ENCODE assay signal across 23 cellular contexts in the genomic region with DNA sequence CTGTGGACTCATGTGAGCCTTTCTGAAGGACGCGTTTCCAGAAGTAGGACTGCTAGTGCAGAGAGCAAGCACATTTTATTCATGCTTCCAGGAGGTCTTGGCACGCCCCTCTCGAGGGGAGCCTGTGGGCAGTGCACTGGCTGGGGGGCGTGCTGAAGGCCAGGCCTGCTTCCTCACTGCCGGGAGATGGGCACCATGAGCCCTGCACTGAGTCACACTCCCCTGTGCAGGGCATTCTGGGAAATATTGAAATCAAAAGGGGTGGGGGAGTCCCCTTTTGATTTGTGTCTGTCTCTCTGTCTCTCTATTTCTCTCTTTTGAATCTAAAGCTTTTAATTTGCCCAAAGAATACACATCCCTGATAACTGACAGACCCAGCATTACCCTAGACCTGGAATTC. TPM values are rescaled to one million over a fixed set of nuclear protein-coding genes. Genes with fewer than 3 reads are reported as not detected.
DNase-seq lines count a peak whose midpoint lies in the region; ATAC-seq, FAIRE-seq and TF ChIP-seq lines count a peak whose summit lies in the region.
"Had no signal": no experiment of that assay in that cellular context is flagged by ENCODE, and none has a peak within 500 bp of the region (broad histone marks: within the 10 kb centered on the region; RNA-seq: fewer than 3 reads in every experiment).

No MANE protein-coding gene starts in this region.

- peaks cover 9% of the 10 kb centered on the region for H3K4me1 Mint-ChIP-seq in activated CD8-positive, alpha-beta T cell treated with anti-CD3 and anti-CD28 coated beads for 36 hours (ENCODE audit: low read depth)
- peaks cover 9% of the 10 kb centered on the region for H3K4me1 Mint-ChIP-seq in activated CD8-positive, alpha-beta T cell treated with anti-CD3 and anti-CD28 coated beads, Interleukin-2, amount 10 ng/mL, durations not matched to agents 7 days and 5 days (ENCODE audit: low read depth)
- no peaks in the 10 kb centered on the region for H3K4me1 Mint-ChIP-seq in progenitor cell of endocrine pancreas (ENCODE audit: low read depth)
- H3K4me1 Mint-ChIP-seq in activated T-helper 2 cell treated with anti-CD3 and anti-CD28 coated beads, Interferon-gamma antibody, Interleukin-2, Interleukin-4, amounts not matched to agents 10 μg/mL and 5 μg/mL and 100 μg/mL, durations not matched to agents 14 hours and 24 hours and 36 hours (ENCODE audit: low read depth), result no peaks in the 10 kb centered on the region

- H3K9me1 ChIP-seq in K562 (ENCODE audit: control insufficient read depth, insufficient read depth, low read length), result no peaks in the 10 kb centered on the region

- H3K79me2 ChIP-seq in K562 (ENCODE audit: control insufficient read depth, insufficient read depth, low read length), result no peaks in the 10 kb centered on the region
- H3K79me2 ChIP-seq: parathyroid adenoma had no signal

- no peak for TF ChIP-seq CTCF in activated CD8-positive, alpha-beta T cell treated with anti-CD3 and anti-CD28 coated beads for 36 hours (IDR thresholded peaks at IDR 0.05)
- TF ChIP-seq CTCF in K562 (IDR thresholded peaks at IDR 0.05 in 2 of 3, conservative IDR thresholded peaks at IDR 0.05 in 1 of 3; ENCODE audit: insufficient read depth in 2 of 3, low read depth in 1 of 3, low read length in 3 of 3) (no peak), progenitor cell of endocrine pancreas (IDR thresholded peaks at IDR 0.05; ENCODE audit: unreplicated experiment) (no peak)

- no peak overlapping the region for H3K27ac ChIP-seq in K562 (ENCODE audit: extremely low read depth, low read depth, low read length)
- H3K27ac ChIP-seq: body of pancreas, gastrocnemius medialis, parathyroid adenoma, SK-N-MC, skin epidermis, upper lobe of right lung had no signal

- ATAC-seq in activated CD8-positive, alpha-beta T cell treated with anti-CD3 and anti-CD28 coated beads for 36 hours, result peak; percentile 97
- ATAC-seq in activated CD8-positive, alpha-beta T cell treated with anti-CD3 and anti-CD28 coated beads, Interleukin-2, amount 10 ng/mL, durations not matched to agents 7 days and 5 days, result no peak
- ATAC-seq in K562, result no peak
- ATAC-seq: body of pancreas, gastrocnemius medialis, Panc1, upper lobe of right lung had no signal

- no peaks in the 10 kb centered on the region for H3K27me3 Mint-ChIP-seq in activated CD8-positive, alpha-beta T cell treated with anti-CD3 and anti-CD28 coated beads for 36 hours
- no peaks in the 10 kb centered on the region for H3K27me3 Mint-ChIP-seq in activated CD8-positive, alpha-beta T cell treated with anti-CD3 and anti-CD28 coated beads, Interleukin-2, amount 10 ng/mL, durations not matched to agents 7 days and 5 days (ENCODE audit: low read depth)
- H3K27me3 Mint-ChIP-seq in progenitor cell of endocrine pancreas, result no peaks in the 10 kb centered on the region
- H3K27me3 Mint-ChIP-seq in activated T-helper 2 cell treated with anti-CD3 and anti-CD28 coated beads, Interferon-gamma antibody, Interleukin-2, Interleukin-4, amounts not matched to agents 10 μg/mL and 5 μg/mL and 100 μg/mL, durations not matched to agents 14 hours and 24 hours and 36 hours (ENCODE audit: low read depth), result no peaks in the 10 kb centered on the region
- H3K27me3 Mint-ChIP-seq: stimulated activated naive CD8-positive, alpha-beta T cell treated with anti-CD3 and anti-CD28 coated beads, Interleukin-15, Interleukin-2, amounts not matched to agents 100 ng/mL and 50 ng/mL, for 24 hours had no signal

- POLR2A ChIA-PET in activated CD8-positive, alpha-beta T cell treated with anti-CD3 and anti-CD28 coated beads for 36 hours (lab: Charles Lee), result no interaction called here
- POLR2A ChIA-PET in activated CD8-positive, alpha-beta T cell treated with anti-CD3 and anti-CD28 coated beads, Interleukin-2, amount 10 ng/mL, durations not matched to agents 7 days and 5 days (lab: Charles Lee), result no interaction called here
- POLR2A ChIA-PET in K562 (lab: Yijun Ruan, JAX) (interaction anchor here (0.9 kb wide), 1 partner anchor 20 kb away, joined by 3 read pairs; no protein-coding TSS in a partner anchor), HEK293T (lab: Yijun Ruan, JAX) (no interaction called here)

- WGBS in K562 (ENCODE audit: insufficient coverage, low coverage, missing lambda C conversion rate), result 37% methylated on average over 6 of the region's 6 CpGs

- no peaks in the 10 kb centered on the region for H3K9me3 Mint-ChIP-seq in activated CD8-positive, alpha-beta T cell treated with anti-CD3 and anti-CD28 coated beads for 36 hours
- no peaks in the 10 kb centered on the region for H3K9me3 Mint-ChIP-seq in activated CD8-positive, alpha-beta T cell treated with anti-CD3 and anti-CD28 coated beads, Interleukin-2, amount 10 ng/mL, durations not matched to agents 7 days and 5 days (ENCODE audit: insufficient read depth)
- H3K9me3 Mint-ChIP-seq in progenitor cell of endocrine pancreas (ENCODE audit: low read depth), result no peaks in the 10 kb centered on the region
- no peaks in the 10 kb centered on the region for H3K9me3 Mint-ChIP-seq in activated T-helper 2 cell treated with anti-CD3 and anti-CD28 coated beads, Interferon-gamma antibody, Interleukin-2, Interleukin-4, amounts not matched to agents 10 μg/mL and 5 μg/mL and 100 μg/mL, durations not matched to agents 14 hours and 24 hours and 36 hours
- H3K9me3 Mint-ChIP-seq: stimulated activated naive CD8-positive, alpha-beta T cell treated with anti-CD3 and anti-CD28 coated beads, Interleukin-15, Interleukin-2, amounts not matched to agents 100 ng/mL and 50 ng/mL, for 24 hours had no signal

- CTCF ChIA-PET in activated CD8-positive, alpha-beta T cell treated with anti-CD3 and anti-CD28 coated beads for 36 hours (lab: Charles Lee), result no interaction called here
- CTCF ChIA-PET in activated CD8-positive, alpha-beta T cell treated with anti-CD3 and anti-CD28 coated beads, Interleukin-2, amount 10 ng/mL, durations not matched to agents 7 days and 5 days (lab: Charles Lee), result no interaction called here
- CTCF ChIA-PET in K562 (lab: Yijun Ruan, JAX; ENCODE audit: low intra/inter-chr PET ratio) (no interaction called here), HEK293T (lab: Yijun Ruan, JAX) (no interaction called here)

- DNase-seq in activated CD8-positive, alpha-beta T cell treated with anti-CD3 and anti-CD28 coated beads for 36 hours, result peak; percentile 59
- no peak for DNase-seq in activated CD8-positive, alpha-beta T cell treated with anti-CD3 and anti-CD28 coated beads, Interleukin-2, amount 10 ng/mL, durations not matched to agents 7 days and 5 days
- DNase-seq in MG63 (peak; percentile 34), K562 (ENCODE audit: extremely low read depth in 1 of 4, low spot score in 3 of 4) (peak in 2 of 4 experiments; percentile 40 to 45), progenitor cell of endocrine pancreas (ENCODE audit: low spot score, unreplicated experiment) (no peak), HEK293T (ENCODE audit: extremely low spot score) (no peak), NCI-H2081 treated with DMSO at 0.1 percent for 48 hours (lab: John Stamatoyannopoulos, UW) (no peak)
- no peak for DNase-seq in activated T-helper 2 cell treated with anti-CD3 and anti-CD28 coated beads, Interferon-gamma antibody, Interleukin-2, Interleukin-4, amounts not matched to agents 10 μg/mL and 5 μg/mL and 100 μg/mL, durations not matched to agents 14 hours and 24 hours and 36 hours (ENCODE audit: low spot score)
- DNase-seq: activated gamma-delta T cell treated with Interleukin-2 at 50 U/mL for 16 hours, body of pancreas, gastrocnemius medialis, NCI-H1105 treated with DMSO at 0.1 percent for 48 hours, NCI-H774, upper lobe of right lung had no signal

- no peaks in the 10 kb centered on the region for H3K27me3 ChIP-seq in MG63
- no peaks in the 10 kb centered on the region; a peak in 2 of 5 replicates for H3K27me3 ChIP-seq in K562 (ENCODE audit: control insufficient read depth in 2 of 2, insufficient read depth in 2 of 2, low read length in 2 of 2)
- H3K27me3 ChIP-seq: body of pancreas, gastrocnemius medialis, upper lobe of right lung had no signal

- in situ Hi-C loops in K562 (cut with MboI), result no loop called here

- H3K4me3 ChIP-seq in MG63 (no peak overlapping the region), K562 (no peak overlapping the region)
- H3K4me3 ChIP-seq: A549, body of pancreas, gastrocnemius medialis, HAP-1, SK-N-MC, skin epidermis, upper lobe of right lung had no signal

- peaks cover 51% of the 10 kb centered on the region for H3K36me3 ChIP-seq in MG63
- H3K36me3 ChIP-seq in K562 (ENCODE audit: control insufficient read depth, insufficient read depth, low read length), result no peaks in the 10 kb centered on the region
- H3K36me3 ChIP-seq: HAP-1, upper lobe of right lung had no signal

- H3K36me3 Mint-ChIP-seq in activated CD8-positive, alpha-beta T cell treated with anti-CD3 and anti-CD28 coated beads for 36 hours (ENCODE audit: low read depth), result peaks cover 2% of the 10 kb centered on the region
- H3K36me3 Mint-ChIP-seq in activated CD8-positive, alpha-beta T cell treated with anti-CD3 and anti-CD28 coated beads, Interleukin-2, amount 10 ng/mL, durations not matched to agents 7 days and 5 days (ENCODE audit: low read depth), result peaks cover under 1% of the 10 kb centered on the region
- peaks cover 12% of the 10 kb centered on the region for H3K36me3 Mint-ChIP-seq in progenitor cell of endocrine pancreas (ENCODE audit: insufficient read depth)
- no peaks in the 10 kb centered on the region for H3K36me3 Mint-ChIP-seq in activated T-helper 2 cell treated with anti-CD3 and anti-CD28 coated beads, Interferon-gamma antibody, Interleukin-2, Interleukin-4, amounts not matched to agents 10 μg/mL and 5 μg/mL and 100 μg/mL, durations not matched to agents 14 hours and 24 hours and 36 hours (ENCODE audit: low read depth)

- intact Hi-C loops in activated CD8-positive, alpha-beta T cell treated with anti-CD3 and anti-CD28 coated beads for 36 hours (cut with micrococcal nuclease), result no loop called here
- intact Hi-C loops in K562 (cut with micrococcal nuclease), result no loop called here
- intact Hi-C loops in activated T-helper 2 cell treated with anti-CD3 and anti-CD28 coated beads, Interferon-gamma antibody, Interleukin-2, Interleukin-4, amounts not matched to agents 10 μg/mL and 5 μg/mL and 100 μg/mL, durations not matched to agents 14 hours and 24 hours and 36 hours (cut with micrococcal nuclease), result no loop called here

- no peak for TF ChIP-seq RAD21 in K562 (CRISPR knock-in tag; conservative IDR thresholded peaks at IDR 0.05 in 1 of 2, IDR thresholded peaks at IDR 0.05 in 1 of 2)

- H2AFZ ChIP-seq in K562 (ENCODE audit: low read depth, low read length), result peak overlapping the region; percentile 37; the same call in 1 of the 2 replicates
- H2AFZ ChIP-seq: parathyroid adenoma had no signal

- H3K4me3 Mint-ChIP-seq in activated CD8-positive, alpha-beta T cell treated with anti-CD3 and anti-CD28 coated beads for 36 hours, result no peak overlapping the region
- H3K4me3 Mint-ChIP-seq in activated CD8-positive, alpha-beta T cell treated with anti-CD3 and anti-CD28 coated beads, Interleukin-2, amount 10 ng/mL, durations not matched to agents 7 days and 5 days, result no peak overlapping the region
- no peak overlapping the region for H3K4me3 Mint-ChIP-seq in progenitor cell of endocrine pancreas (ENCODE audit: low read depth)
- no peak overlapping the region for H3K4me3 Mint-ChIP-seq in activated T-helper 2 cell treated with anti-CD3 and anti-CD28 coated beads, Interferon-gamma antibody, Interleukin-2, Interleukin-4, amounts not matched to agents 10 μg/mL and 5 μg/mL and 100 μg/mL, durations not matched to agents 14 hours and 24 hours and 36 hours (ENCODE audit: low read depth)
- H3K4me3 Mint-ChIP-seq: stimulated activated naive CD8-positive, alpha-beta T cell treated with anti-CD3 and anti-CD28 coated beads, Interleukin-15, Interleukin-2, amounts not matched to agents 100 ng/mL and 50 ng/mL, for 24 hours had no signal

- BruUV-seq in K562 (replicated peaks; lab: Mats Ljungman, UMichigan), result no TSS peak

- H3K9ac ChIP-seq in K562 (ENCODE audit: insufficient read depth in 1 of 2, low read depth in 2 of 2, low read length in 2 of 2), result peak overlapping the region in 1 of 2 experiments; percentile 52; a peak in 1 of 4 replicates
- H3K9ac ChIP-seq: parathyroid adenoma had no signal

- no peaks in the 10 kb centered on the region for H4K20me1 ChIP-seq in K562 (replicated peaks; ENCODE audit: control insufficient read depth, insufficient read depth, low read length)

- no peak for TF ChIP-seq EP300 in K562 (IDR thresholded peaks at IDR 0.05; ENCODE audit: low read length)

- no peak for TF ChIP-seq POLR2A in K562 (conservative IDR thresholded peaks at IDR 0.05)

- H3K4me1 ChIP-seq in K562 (replicated peaks in 1 of 2; ENCODE audit: control insufficient read depth in 2 of 2, insufficient read depth in 2 of 2, low read length in 2 of 2), result peaks cover 0 to 16% of the 10 kb centered on the region in 2 experiments; a peak in 2 of 5 replicates
- H3K4me1 ChIP-seq: body of pancreas, HAP-1, parathyroid adenoma, upper lobe of right lung had no signal

- no peak for FAIRE-seq in K562 (lab: Jason Lieb, UNC)
- FAIRE-seq: TTC549 had no signal

- no peak overlapping the region for H3K4me2 ChIP-seq in K562 (ENCODE audit: insufficient read depth, low read length)
- H3K4me2 ChIP-seq: A549 had no signal

- H3K27ac Mint-ChIP-seq in activated CD8-positive, alpha-beta T cell treated with anti-CD3 and anti-CD28 coated beads for 36 hours, result peak overlapping the region; percentile 50
- H3K27ac Mint-ChIP-seq in activated CD8-positive, alpha-beta T cell treated with anti-CD3 and anti-CD28 coated beads, Interleukin-2, amount 10 ng/mL, durations not matched to agents 7 days and 5 days, result no peak overlapping the region
- peak overlapping the region; percentile 69 for H3K27ac Mint-ChIP-seq in progenitor cell of endocrine pancreas
- H3K27ac Mint-ChIP-seq in activated T-helper 2 cell treated with anti-CD3 and anti-CD28 coated beads, Interferon-gamma antibody, Interleukin-2, Interleukin-4, amounts not matched to agents 10 μg/mL and 5 μg/mL and 100 μg/mL, durations not matched to agents 14 hours and 24 hours and 36 hours, result no peak overlapping the region
- H3K27ac Mint-ChIP-seq: stimulated activated naive CD8-positive, alpha-beta T cell treated with anti-CD3 and anti-CD28 coated beads, Interleukin-15, Interleukin-2, amounts not matched to agents 100 ng/mL and 50 ng/mL, for 24 hours had no signal

- no peaks in the 10 kb centered on the region for H3K9me3 ChIP-seq in MG63
- H3K9me3 ChIP-seq in K562 (replicated peaks; ENCODE audit: control insufficient read depth, insufficient read depth, low read depth, low read length), result no peaks in the 10 kb centered on the region
- H3K9me3 ChIP-seq: A549, body of pancreas, gastrocnemius medialis, HAP-1, upper lobe of right lung had no signal

RNA-seq across cellular contexts. Expression of gene DPF1, which starts 34.0 kb away (rescaled TPM):
- 1 to 10 TPM in 1 of 2 experiments, under 1 TPM in 1; 0.47 to 1.0 TPM for total RNA-seq in activated CD8-positive, alpha-beta T cell treated with anti-CD3 and anti-CD28 coated beads for 36 hours
- total RNA-seq in activated CD8-positive, alpha-beta T cell treated with anti-CD3 and anti-CD28 coated beads, Interleukin-2, amount 10 ng/mL, durations not matched to agents 7 days and 5 days, result under 1 TPM; 0.16 to 0.29 TPM
- 6.9 and 7.0 TPM in 2 replicates for total RNA-seq in MG63 (2014; rRNA removed; shearing (Covaris generic); ENCODE audit: low replicate concordance)
- 5.0 and 8.4 TPM in 2 replicates for total RNA-seq in K562 (2011; cell fraction: chromatin; rRNA removed; ENCODE audit: low replicate concordance)
- total RNA-seq in K562 (2011; cell fraction: nucleolus; rRNA removed), result 4.9 and 7.2 TPM in 2 replicates
- total RNA-seq in K562 (2011; cell fraction: nucleoplasm; rRNA removed), result 5.0 and 6.9 TPM in 2 replicates
- total RNA-seq in K562 (2014; rRNA removed) (4.1 and 4.6 TPM in 2 replicates), K562 (2014; rRNA removed; fragmentation: Illumina TruSeq; extraction: Trizol) (1.1 and 1.6 TPM in 2 replicates), K562 (2015; rRNA removed; fragmentation: Illumina TruSeq; extraction: Trizol) (2.2 and 2.3 TPM in 2 replicates), K562 (2021) (5.7 and 6.2 TPM in 2 replicates), progenitor cell of endocrine pancreas (4.8 and 4.9 TPM in 2 replicates)
- polyA plus RNA-seq in K562 (2011; rRNA removed) (3.1 and 3.6 TPM in 2 replicates), K562 (2014; fragmentation: Illumina TruSeq; extraction: Trizol) (3.8 and 5.0 TPM in 2 replicates), K562 (2014; fragmentation: Nextera tagmentation; extraction: Ambion mirVana) (under 1 TPM; 0.10 to 0.29 TPM), K562 (2014; rRNA removed) (4.2 and 5.5 TPM in 2 replicates)
- 5.9 and 11.0 TPM in 2 replicates for polyA plus RNA-seq in K562 (2011; cell fraction: cytosol; rRNA removed)
- polyA plus RNA-seq in K562 (2011; cell fraction: nucleus; rRNA removed), result 5.7 and 8.6 TPM in 2 replicates
- polyA plus RNA-seq in K562 (2012), result 1.1 and 3.6 TPM in 2 replicates
- 2.2 and 2.6 TPM in 2 replicates for polyA minus RNA-seq in K562 (2011; rRNA and poly(A)+ RNA removed)
- polyA minus RNA-seq in K562 (2011; cell fraction: cytosol; rRNA and poly(A)+ RNA removed), result 1.0 and 2.2 TPM in 2 replicates
- polyA minus RNA-seq in K562 (2011; cell fraction: nucleus; rRNA and poly(A)+ RNA removed), result 2.0 and 2.7 TPM in 2 replicates
- total RNA-seq in activated T-helper 2 cell treated with anti-CD3 and anti-CD28 coated beads, Interferon-gamma antibody, Interleukin-2, Interleukin-4, amounts not matched to agents 10 μg/mL and 5 μg/mL and 100 μg/mL, durations not matched to agents 14 hours and 24 hours and 36 hours, result 3.2 and 3.4 TPM in 2 replicates
- total RNA-seq: body of pancreas, gastrocnemius medialis, liver, upper lobe of right lung had no signal
- polyA plus RNA-seq: liver had no signal

Comparison
In these comparisons a context has a peak if more than half of its experiments do, and no peak if none do; other contexts are left out.
1. DNase-seq: peak in activated CD8-positive, alpha-beta T cell treated with anti-CD3 and anti-CD28 coated beads for 36 hours (single experiment) and MG63 (single experiment); none in activated CD8-positive, alpha-beta T cell treated with anti-CD3 and anti-CD28 coated beads, Interleukin-2, amount 10 ng/mL, durations not matched to agents 7 days and 5 days (single experiment), progenitor cell of endocrine pancreas (single experiment), activated T-helper 2 cell treated with anti-CD3 and anti-CD28 coated beads, Interferon-gamma antibody, Interleukin-2, Interleukin-4, amounts not matched to agents 10 μg/mL and 5 μg/mL and 100 μg/mL, durations not matched to agents 14 hours and 24 hours and 36 hours (single experiment), HEK293T (single experiment) and NCI-H2081 treated with DMSO at 0.1 percent for 48 hours (single experiment).
2. H3K27ac Mint-ChIP-seq: peak in activated CD8-positive, alpha-beta T cell treated with anti-CD3 and anti-CD28 coated beads for 36 hours (single experiment) and progenitor cell of endocrine pancreas (single experiment); none in activated CD8-positive, alpha-beta T cell treated with anti-CD3 and anti-CD28 coated beads, Interleukin-2, amount 10 ng/mL, durations not matched to agents 7 days and 5 days (single experiment) and activated T-helper 2 cell treated with anti-CD3 and anti-CD28 coated beads, Interferon-gamma antibody, Interleukin-2, Interleukin-4, amounts not matched to agents 10 μg/mL and 5 μg/mL and 100 μg/mL, durations not matched to agents 14 hours and 24 hours and 36 hours (single experiment).